Comparison of ENCODE assay signal across 1 cellular context in genomic region chr1:21573475-21573874, GRCh38.
TF ChIP-seq lines count a peak whose summit lies in the region.

No MANE protein-coding gene starts in this region.

TF ChIP-seq in H1, 55 proteins besides CTCF, POLR2A, EP300 and RAD21 (continued from another document):
- TF ChIP-seq HDAC2 (IDR thresholded peaks at IDR 0.05; ENCODE audit: borderline replicate concordance in 1 of 2, low read depth in 2 of 2, low read length in 2 of 2): no peak
- TF ChIP-seq CTBP2 (IDR thresholded peaks at IDR 0.05; ENCODE audit: borderline replicate concordance, insufficient read depth, insufficient read length, low read length): no peak
- no peak for TF ChIP-seq SUZ12 (IDR thresholded peaks at IDR 0.05; ENCODE audit: low read length)
- TF ChIP-seq BCL11A (IDR thresholded peaks at IDR 0.05; ENCODE audit: low read depth in 2 of 2, low read length in 2 of 2): no peak
- no peak for TF ChIP-seq JUND (IDR thresholded peaks at IDR 0.05; ENCODE audit: low read length)
- TF ChIP-seq SRF (IDR thresholded peaks at IDR 0.05; ENCODE audit: low read depth, low read length): no peak
